Comparison of ENCODE assay signal across 22 cellular contexts in the genomic region with DNA sequence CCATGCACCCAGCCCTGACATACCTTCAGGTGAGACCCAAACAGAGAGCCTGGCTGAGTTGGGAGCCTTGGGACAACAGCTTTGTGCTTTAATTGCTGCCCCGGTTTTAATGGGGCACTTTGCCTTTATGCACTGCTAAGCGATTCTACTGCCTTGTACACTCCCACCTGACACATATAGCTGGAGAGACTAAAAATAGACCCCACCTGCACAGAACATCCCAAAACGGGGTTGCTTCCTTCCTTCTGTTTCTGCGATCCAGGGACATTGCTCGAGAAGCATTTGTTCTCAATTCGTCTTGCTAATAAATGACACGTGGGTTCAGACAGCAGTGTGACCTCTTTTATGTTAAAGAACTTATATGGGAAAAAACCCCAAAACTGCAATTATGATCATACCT.
DNase-seq lines count a peak whose midpoint lies in the region; ATAC-seq and TF ChIP-seq lines count a peak whose summit lies in the region.
"Had no signal": no experiment of that assay in that cellular context is flagged by ENCODE, and none has a peak within 500 bp of the region (broad histone marks: within the 10 kb centered on the region; RNA-seq: fewer than 3 reads in every experiment).

No MANE protein-coding gene starts in this region.

- intact Hi-C loops in head of caudate nucleus (cut with DNase I) (no loop called here), left ventricle myocardium superior (cut with micrococcal nuclease) (no loop called here)

- H3K36me3 ChIP-seq in osteoblast (ENCODE audit: insufficient read depth, low read length) (no peaks in the 10 kb centered on the region), MG63 (no peaks in the 10 kb centered on the region), mesenchymal stem cell (ENCODE audit: control insufficient read depth in 1 of 2, insufficient read depth in 2 of 2, low read depth in 1 of 2, low read length in 2 of 2) (no peaks in the 10 kb centered on the region)
- H3K36me3 ChIP-seq: BE2C, BLaER1 had no signal

- 83% methylated on average over 4 of the region's 7 CpGs for WGBS in mesenchymal stem cell

- no peak overlapping the region for H4K8ac ChIP-seq in mesenchymal stem cell (ENCODE audit: low read length)

- H3K9me3 ChIP-seq in osteoblast (ENCODE audit: low read depth, low read length) = peaks cover 2% of the 10 kb centered on the region
- H3K9me3 ChIP-seq in MG63 = no peaks in the 10 kb centered on the region
- no peaks in the 10 kb centered on the region for H3K9me3 ChIP-seq in mesenchymal stem cell (ENCODE audit: control insufficient read depth, low read length)
- H3K9me3 ChIP-seq: BE2C had no signal

- H3K9ac ChIP-seq in mesenchymal stem cell (ENCODE audit: low read length) = no peak overlapping the region
- H3K9ac ChIP-seq: BLaER1 had no signal

- H4K91ac ChIP-seq in mesenchymal stem cell (ENCODE audit: low read length) = no peak overlapping the region

- H2BK12ac ChIP-seq in mesenchymal stem cell (ENCODE audit: low read length in 2 of 2) = no peak overlapping the region

- no peak overlapping the region for H2BK120ac ChIP-seq in mesenchymal stem cell (ENCODE audit: low read depth, low read length)

- H3K14ac ChIP-seq in mesenchymal stem cell (ENCODE audit: low read length in 2 of 2) = no peak overlapping the region

- no peaks in the 10 kb centered on the region for H3K79me2 ChIP-seq in osteoblast (ENCODE audit: insufficient read depth, low read length)

- no peak overlapping the region for H2BK15ac ChIP-seq in mesenchymal stem cell (ENCODE audit: low read depth, poor library complexity, severe bottlenecking)

- H3K27ac ChIP-seq in osteoblast (ENCODE audit: low read depth, low read length) (no peak overlapping the region), mesenchymal stem cell (ENCODE audit: low read length, poor library complexity, severe bottlenecking) (no peak overlapping the region)
- H3K27ac ChIP-seq: BLaER1 had no signal

- no peak overlapping the region for H3K18ac ChIP-seq in mesenchymal stem cell (ENCODE audit: low read depth in 1 of 2, low read length in 2 of 2)

- H3K4me2 ChIP-seq in osteoblast (ENCODE audit: insufficient read depth, low read length) = no peak overlapping the region
- H3K4me2 ChIP-seq in mesenchymal stem cell (ENCODE audit: low read length, poor library complexity, severe bottlenecking) = no peak overlapping the region
- H3K4me2 ChIP-seq: BLaER1 had no signal

- no peak overlapping the region for H3K23ac ChIP-seq in mesenchymal stem cell (ENCODE audit: low read length in 2 of 2)

- no peak for TF ChIP-seq CTCF in osteoblast (IDR thresholded peaks at IDR 0.05; ENCODE audit: extremely low read depth, low read depth, low read length)

- H3K79me1 ChIP-seq in mesenchymal stem cell (replicated peaks; ENCODE audit: low read length, poor library complexity, severe bottlenecking) = no peaks in the 10 kb centered on the region

- no peak overlapping the region for H2AFZ ChIP-seq in osteoblast (ENCODE audit: low read length)
- H2AFZ ChIP-seq in mesenchymal stem cell (ENCODE audit: low read depth, low read length) = no peak overlapping the region

- H2BK5ac ChIP-seq in mesenchymal stem cell (ENCODE audit: low read depth, low read length, poor library complexity, severe bottlenecking) = no peak overlapping the region

- no peaks in the 10 kb centered on the region for H3K27me3 ChIP-seq in osteoblast (ENCODE audit: insufficient read depth, low read length)
- H3K27me3 ChIP-seq in MG63 = no peaks in the 10 kb centered on the region
- H3K27me3 ChIP-seq in mesenchymal stem cell (ENCODE audit: control insufficient read depth in 1 of 2, insufficient read depth in 1 of 2, low read length in 2 of 2) = no peaks in the 10 kb centered on the region
- H3K27me3 ChIP-seq: BE2C, BLaER1 had no signal

- no peak overlapping the region for H3K4ac ChIP-seq in mesenchymal stem cell (ENCODE audit: low read depth in 1 of 2, low read length in 2 of 2)

- DNase-seq in cerebellar cortex (ENCODE audit: low spot score) (peak; percentile 46), head of caudate nucleus (peak in 23 of 42 donors; percentile 11 to 71 (median 39)), osteoblast (ENCODE audit: insufficient read length, low spot score, missing footprints) (peak; percentile 26), MG63 (no peak), mesenchymal stem cell (no peak), NCI-H446 treated with DMSO at 0.1 percent for 48 hours (lab: John Stamatoyannopoulos, UW) (no peak), left ventricle myocardium superior (no peak)
- DNase-seq: 8988T; ACHN; BE2C; CD4-positive, alpha-beta memory T cell; CD4-positive, CD25-positive, alpha-beta regulatory T cell; CD8-positive, alpha-beta memory T cell; COR-L47; DMS 273 treated with DMSO at 0.1 percent for 48 hours; DMS153; DMS53; DMS79; DND-41; EL; GF-D8 had no signal

- ATAC-seq in left ventricle myocardium superior = no peak

- H4K20me1 ChIP-seq in osteoblast (ENCODE audit: insufficient read depth, low read length) = no peaks in the 10 kb centered on the region
- H4K20me1 ChIP-seq: BLaER1 had no signal

- H3K4me1 ChIP-seq in osteoblast (ENCODE audit: insufficient read depth, low read length) (no peaks in the 10 kb centered on the region), mesenchymal stem cell (ENCODE audit: control insufficient read depth, insufficient read depth, low read depth, low read length) (no peaks in the 10 kb centered on the region)
- H3K4me1 ChIP-seq: BE2C, BLaER1 had no signal

- H2AK5ac ChIP-seq in mesenchymal stem cell (ENCODE audit: low read length, severe bottlenecking) = no peak overlapping the region

- no peak overlapping the region for H3K4me3 ChIP-seq in osteoblast (ENCODE audit: insufficient read depth, low read length)
- no peak overlapping the region for H3K4me3 ChIP-seq in MG63
- no peak overlapping the region for H3K4me3 ChIP-seq in mesenchymal stem cell (ENCODE audit: insufficient read depth in 1 of 2, low read depth in 1 of 2, low read length in 2 of 2)
- H3K4me3 ChIP-seq: BLaER1 had no signal

Comparison
In these comparisons a context has a peak if more than half of its experiments do, and no peak if none do; other contexts are left out.
1. DNase-seq: peak in cerebellar cortex (single experiment), head of caudate nucleus (23 of 42) and osteoblast (single experiment); none in MG63 (single experiment), mesenchymal stem cell (single experiment), NCI-H446 treated with DMSO at 0.1 percent for 48 hours (single experiment) and left ventricle myocardium superior (single experiment).